9 cellular contexts compared by ENCODE assay signal in genomic region chr16:30063893-30064745, GRCh38. TPM values are rescaled to one million over a fixed set of nuclear protein-coding genes. Genes with fewer than 3 reads are reported as not detected.
DNase-seq lines count a peak whose midpoint lies in the region; ATAC-seq and TF ChIP-seq lines count a peak whose summit lies in the region.
"Had no signal": no experiment of that assay in that cellular context is flagged by ENCODE, and none has a peak within 500 bp of the region (broad histone marks: within the 10 kb centered on the region; RNA-seq: fewer than 3 reads in every experiment).

No MANE protein-coding gene starts in this region.

- intact Hi-C loops in activated CD4-positive, alpha-beta T cell treated with anti-CD3 and anti-CD28 coated beads, Interleukin-2, amount 10 ng/mL, durations not matched to agents 24 days and 14 days (cut with micrococcal nuclease), result loop anchor here (1.0 to 2.0 kb wide), 2 partner anchors 11 to 67 kb away; partner anchors contain the start of gene INO80E
- intact Hi-C loops in dorsolateral prefrontal cortex (cut with DNase I), result loop anchor here (2.0 to 10.0 kb wide), 4 partner anchors 29 to 635 kb away; partner anchors contain the start of genes SRCAP (in 1 of the 2), YPEL3 (in 1 of the 2) and ZNF768 (in 1 of the 2)

- H3K4me3 ChIP-seq in GM23248 (peak overlapping the region; percentile 82), dorsolateral prefrontal cortex (peak overlapping the region; percentile 67 to 100 (median 96)), lung (peak overlapping the region; percentile 68)

- peaks cover 26% of the 10 kb centered on the region for H3K4me1 Mint-ChIP-seq in activated CD4-positive, alpha-beta T cell treated with anti-CD3 and anti-CD28 coated beads, Interleukin-2, amount 10 ng/mL, durations not matched to agents 24 days and 14 days

- H3K9ac ChIP-seq in GM23248, result peak overlapping the region; percentile 92

- H3K36me3 ChIP-seq in GM23248 (ENCODE audit: low read depth) (peaks cover 20% of the 10 kb centered on the region), lung (ENCODE audit: control insufficient read depth in 2 of 2, insufficient read depth in 2 of 2, low read length in 2 of 2) (peaks cover 0 to 20% of the 10 kb centered on the region in 2 donors)

- no peaks in the 10 kb centered on the region for H3K9me3 Mint-ChIP-seq in activated CD4-positive, alpha-beta T cell treated with anti-CD3 and anti-CD28 coated beads, Interleukin-2, amount 10 ng/mL, durations not matched to agents 24 days and 14 days

- H4K20me1 ChIP-seq in GM23248 (ENCODE audit: insufficient read depth), result peaks cover 20% of the 10 kb centered on the region; the same call in 1 of the 2 replicates

- DNase-seq in COR-L47 (lab: John Stamatoyannopoulos, UW) (peak; percentile 78), GM23248 (peak; percentile 56), NCI-H2227 (lab: John Stamatoyannopoulos, UW; ENCODE audit: unreplicated experiment) (peak; percentile 68), dorsolateral prefrontal cortex (peak; percentile 69 to 88 (median 86)), lung (ENCODE audit: low spot score) (peak; percentile 83)
- peak; percentile 90 for DNase-seq in activated CD4-positive, alpha-beta T cell treated with anti-CD3 and anti-CD28 coated beads, Interleukin-2, amount 10 ng/mL, durations not matched to agents 24 days and 14 days
- peak in 2 of 3 experiments; percentile 54 to 78 for DNase-seq in stimulated activated CD4-positive, alpha-beta T cell treated with anti-CD3 and anti-CD28 coated beads, TNF-alpha, amount 100 ng/mL, for 24 hours (ENCODE audit: low read depth in 3 of 3)

- no peak for ATAC-seq in lung (ENCODE audit: insufficient read depth, low FRiP score)
- ATAC-seq in GM19351 (IDR thresholded peaks at IDR 0.05; ENCODE audit: unreplicated experiment), result no peak

- H3K4me1 ChIP-seq in GM23248 (ENCODE audit: insufficient read depth) (peaks cover 28% of the 10 kb centered on the region), lung (ENCODE audit: control insufficient read depth in 2 of 2, insufficient read depth in 2 of 2, low read length in 2 of 2) (peaks cover 7 to 17% of the 10 kb centered on the region in 2 donors)

- peaks cover 57% of the 10 kb centered on the region for H3K79me2 ChIP-seq in GM23248 (ENCODE audit: insufficient read depth)

- peak overlapping the region; percentile 92 for H3K4me3 Mint-ChIP-seq in activated CD4-positive, alpha-beta T cell treated with anti-CD3 and anti-CD28 coated beads, Interleukin-2, amount 10 ng/mL, durations not matched to agents 24 days and 14 days

- in situ Hi-C loops in GM23248 (cut with MboI), result no loop called here

- peak overlapping the region; percentile 99 for H3K27ac Mint-ChIP-seq in activated CD4-positive, alpha-beta T cell treated with anti-CD3 and anti-CD28 coated beads, Interleukin-2, amount 10 ng/mL, durations not matched to agents 24 days and 14 days

- no peaks in the 10 kb centered on the region for H3K9me2 ChIP-seq in GM23248 (ENCODE audit: insufficient read depth)

- peak overlapping the region; percentile 95 for H3K4me2 ChIP-seq in GM23248 (ENCODE audit: unreplicated experiment)

- 5% methylated on average over 27 to 28 of the region's 28 CpGs for WGBS in GM23248 (ENCODE audit: low coverage in 1 of 2, low lambda C conversion rate in 2 of 2, missing lambda C conversion rate in 2 of 2), 2 experiments
- 4% methylated on average over 28 of the region's 28 CpGs for WGBS in lung, 2 donors

- H3K27me3 ChIP-seq in GM23248 (replicated peaks; ENCODE audit: insufficient read depth), result no peaks in the 10 kb centered on the region
- no peaks in the 10 kb centered on the region for H3K27me3 ChIP-seq in dorsolateral prefrontal cortex
- H3K27me3 ChIP-seq in lung (ENCODE audit: control insufficient read depth, insufficient read depth), result no peaks in the 10 kb centered on the region

- H3K27me3 Mint-ChIP-seq in activated CD4-positive, alpha-beta T cell treated with anti-CD3 and anti-CD28 coated beads, Interleukin-2, amount 10 ng/mL, durations not matched to agents 24 days and 14 days, result no peaks in the 10 kb centered on the region

- peaks cover 32% of the 10 kb centered on the region for H3F3A ChIP-seq in GM23248 (ENCODE audit: insufficient read depth)

- peaks cover 44% of the 10 kb centered on the region for H3K36me3 Mint-ChIP-seq in activated CD4-positive, alpha-beta T cell treated with anti-CD3 and anti-CD28 coated beads, Interleukin-2, amount 10 ng/mL, durations not matched to agents 24 days and 14 days (ENCODE audit: low read depth)

- no peaks in the 10 kb centered on the region for H3K9me3 ChIP-seq in GM23248 (ENCODE audit: low read depth)
- H3K9me3 ChIP-seq in lung (ENCODE audit: control insufficient read depth in 2 of 2, insufficient read depth in 1 of 2, low read length in 1 of 2), result no peaks in the 10 kb centered on the region

- H3K27ac ChIP-seq in GM23248, result peak overlapping the region; percentile 87
- H3K27ac ChIP-seq in dorsolateral prefrontal cortex, result peak overlapping the region; percentile 91 to 100 (median 100)
- H3K27ac ChIP-seq in lung (ENCODE audit: low read depth in 1 of 2, low read length in 1 of 2), result peak overlapping the region; percentile 97 to 99

- TF ChIP-seq CTCF in dorsolateral prefrontal cortex (IDR thresholded peaks at IDR 0.05 in 54 of 56, conservative IDR thresholded peaks at IDR 0.05 in 2 of 56; ENCODE audit: low read depth in 1 of 56, partially characterized antibody in 56 of 56) (peak in 55 of 56 donors; percentile 34 to 75 (median 61)), lung (IDR thresholded peaks at IDR 0.05; ENCODE audit: control extremely low read depth, extremely low read depth) (peak; percentile 16)

- H2AFZ ChIP-seq in GM23248, result peak overlapping the region; percentile 34

RNA-seq across cellular contexts. Expression of gene ALDOA, which starts 1.4 kb away (rescaled TPM):
- 1,441 and 1,602 TPM in 2 replicates for total RNA-seq in GM23248 (2014; rRNA removed; shearing (Covaris generic))
- 2,742 and 2,900 TPM in 2 replicates for polyA plus RNA-seq in GM23248 (2016; fragmentation: Nextera tagmentation; extraction: Ambion mirVana)
- total RNA-seq in activated CD4-positive, alpha-beta T cell treated with anti-CD3 and anti-CD28 coated beads, Interleukin-2, amount 10 ng/mL, durations not matched to agents 24 days and 14 days, result 2,074 and 2,109 TPM in 2 replicates
- 1,000 to 10,000 TPM in 119 of 120 experiments, 100 to 1,000 TPM in 1; 996 to 2,428 (median 1,936) TPM for total RNA-seq in dorsolateral prefrontal cortex
- total RNA-seq in lung, result 1,000 to 10,000 TPM in 1 of 2 donors, 100 to 1,000 TPM in 1; 265 to 1,167 TPM
- polyA plus RNA-seq in lung, result 1,000 to 10,000 TPM in 1 of 2 donors, 100 to 1,000 TPM in 1; 756 to 1,371 TPM

RNA-seq across cellular contexts. Expression of gene PPP4C, which starts 11.7 kb away (rescaled TPM):
- total RNA-seq in GM23248 (2014; rRNA removed; shearing (Covaris generic)), result 135 and 168 TPM in 2 replicates
- polyA plus RNA-seq in GM23248 (2016; fragmentation: Nextera tagmentation; extraction: Ambion mirVana), result 205 and 210 TPM in 2 replicates
- total RNA-seq in activated CD4-positive, alpha-beta T cell treated with anti-CD3 and anti-CD28 coated beads, Interleukin-2, amount 10 ng/mL, durations not matched to agents 24 days and 14 days, result 144 and 145 TPM in 2 replicates
- 10 to 100 TPM; 23.6 to 41.9 (median 31.5) TPM for total RNA-seq in dorsolateral prefrontal cortex
- total RNA-seq in lung, result 10 to 100 TPM; 51.7 to 90.7 TPM
- polyA plus RNA-seq in lung, result 100 to 1,000 TPM; 113 to 143 TPM

RNA-seq across cellular contexts. Expression of gene TBX6, which starts 27.6 kb away (rescaled TPM):
- 0.11 TPM in 1 of 2 replicates, not detected in the other for total RNA-seq in GM23248 (2014; rRNA removed; shearing (Covaris generic))
- polyA plus RNA-seq in GM23248 (2016; fragmentation: Nextera tagmentation; extraction: Ambion mirVana), result 0.13 and 0.20 TPM in 2 replicates
- 2.1 TPM in 2 replicates for total RNA-seq in activated CD4-positive, alpha-beta T cell treated with anti-CD3 and anti-CD28 coated beads, Interleukin-2, amount 10 ng/mL, durations not matched to agents 24 days and 14 days
- 1 to 10 TPM in 113 of 120 experiments, under 1 TPM in 7; 0.38 to 5.7 (median 2.2) TPM for total RNA-seq in dorsolateral prefrontal cortex
- 1 to 10 TPM in 1 of 2 donors, under 1 TPM in 1; 0.60 to 1.7 TPM for total RNA-seq in lung
- 1 to 10 TPM; 1.1 to 1.6 TPM for polyA plus RNA-seq in lung

RNA-seq across cellular contexts. Expression of gene YPEL3, which starts 31.9 kb away (rescaled TPM):
- 62.6 and 100.0 TPM in 2 replicates for total RNA-seq in GM23248 (2014; rRNA removed; shearing (Covaris generic))
- polyA plus RNA-seq in GM23248 (2016; fragmentation: Nextera tagmentation; extraction: Ambion mirVana) (192 and 200 TPM in 2 replicates), lung (100 to 1,000 TPM; 118 to 208 TPM)
- 11.8 and 11.9 TPM in 2 replicates for total RNA-seq in activated CD4-positive, alpha-beta T cell treated with anti-CD3 and anti-CD28 coated beads, Interleukin-2, amount 10 ng/mL, durations not matched to agents 24 days and 14 days
- total RNA-seq in dorsolateral prefrontal cortex (100 to 1,000 TPM; 149 to 346 (median 234) TPM), lung (10 to 100 TPM; 56.2 to 69.0 TPM)

RNA-seq across cellular contexts. Expression of gene TLCD3B, which starts 33.0 kb away (rescaled TPM):
- total RNA-seq in GM23248 (2014; rRNA removed; shearing (Covaris generic)), result not detected in 2 replicates
- 0.13 TPM in 1 of 2 replicates, not detected in the other for polyA plus RNA-seq in GM23248 (2016; fragmentation: Nextera tagmentation; extraction: Ambion mirVana)
- 1.5 and 1.8 TPM in 2 replicates for total RNA-seq in activated CD4-positive, alpha-beta T cell treated with anti-CD3 and anti-CD28 coated beads, Interleukin-2, amount 10 ng/mL, durations not matched to agents 24 days and 14 days
- total RNA-seq in dorsolateral prefrontal cortex, result 10 to 100 TPM; 11.7 to 72.6 (median 42.0) TPM
- total RNA-seq in lung, result under 1 TPM in 1 of 2 donors, not detected in 1; 0.43 TPM
- under 1 TPM in 1 of 2 donors, not detected in 1; 0.03 TPM for polyA plus RNA-seq in lung
- total RNA-seq: dermis microvascular lymphatic vessel endothelial cell had no signal
